In the genomic region with DNA sequence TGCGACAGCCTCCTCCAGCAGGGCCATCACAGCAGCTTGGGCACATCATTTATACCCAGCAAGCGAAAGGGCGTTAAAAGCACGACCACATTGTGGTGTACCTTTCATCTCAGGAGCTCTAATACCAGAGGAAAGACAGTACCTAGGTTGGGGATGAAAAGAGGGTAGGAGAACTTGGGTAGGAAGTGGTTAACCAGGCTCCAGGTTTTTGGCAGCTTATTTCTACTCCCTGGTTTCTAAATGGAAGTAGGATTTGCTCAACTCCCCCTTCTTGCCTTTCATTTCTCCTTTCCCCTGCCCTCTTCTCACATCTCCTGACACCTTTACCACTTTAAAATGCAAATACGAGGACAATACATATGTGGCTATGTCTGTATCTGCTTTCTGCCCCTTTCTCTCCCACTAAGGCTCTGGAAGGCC, we compare ENCODE assay signal across 23 cellular contexts. TPM values are rescaled to one million over a fixed set of nuclear protein-coding genes. Genes with fewer than 3 reads are reported as not detected.
DNase-seq lines count a peak whose midpoint lies in the region; ATAC-seq lines count a peak whose summit lies in the region.
"Had no signal": no experiment of that assay in that cellular context is flagged by ENCODE, and none has a peak within 500 bp of the region (broad histone marks: within the 10 kb centered on the region; RNA-seq: fewer than 3 reads in every experiment).

No MANE protein-coding gene starts in this region.

- no peak overlapping the region for H3K4me2 ChIP-seq in Karpas-422 (ENCODE audit: low read depth, low read length, poor library complexity, severe bottlenecking)

- H3K9me3 ChIP-seq in Karpas-422 (ENCODE audit: low read length): peaks cover 20% of the 10 kb centered on the region

- H4K20me1 ChIP-seq in Karpas-422 (ENCODE audit: insufficient read depth, low read depth, low read length): no peaks in the 10 kb centered on the region

- H3K36me3 Mint-ChIP-seq in activated CD4-positive, alpha-beta T cell treated with anti-CD3 and anti-CD28 coated beads, Interleukin-2, amount 10 ng/mL, durations not matched to agents 7 days and 5 days (ENCODE audit: low read depth): peaks cover 10% of the 10 kb centered on the region
- H3K36me3 Mint-ChIP-seq in activated CD4-positive, alpha-beta T cell treated with anti-CD3 and anti-CD28 coated beads for 36 hours (ENCODE audit: low read depth): peaks cover 2% of the 10 kb centered on the region
- peaks cover 14% of the 10 kb centered on the region for H3K36me3 Mint-ChIP-seq in activated naive CD8-positive, alpha-beta T cell treated with anti-CD3 and anti-CD28 coated beads, Interleukin-2, amount 50 U/mL, for 24 hours (ENCODE audit: low read depth)
- H3K36me3 Mint-ChIP-seq in stimulated activated memory B cell treated with anti-CD40 and anti-IgM and Interleukin-4, amounts not matched to agents 10 μg/mL and 1 μg/mL and 100 μg/mL, for 72 hours: peaks cover 19% of the 10 kb centered on the region

- no peak overlapping the region for H3K27ac ChIP-seq in Karpas-422 (ENCODE audit: low read length)
- H3K27ac ChIP-seq: 22Rv1, RWPE1 had no signal

- POLR2A ChIA-PET in activated CD4-positive, alpha-beta T cell treated with anti-CD3 and anti-CD28 coated beads, Interleukin-2, amount 10 ng/mL, durations not matched to agents 7 days and 5 days (lab: Charles Lee): interaction anchor here (0.7 kb wide), 1 partner anchor 113 kb away, joined by 3 read pairs; no protein-coding TSS in a partner anchor
- POLR2A ChIA-PET in activated CD4-positive, alpha-beta T cell treated with anti-CD3 and anti-CD28 coated beads for 36 hours (lab: Charles Lee): no interaction called here

- H3K4me1 ChIP-seq in Karpas-422 (ENCODE audit: low read length): peaks cover 4% of the 10 kb centered on the region

- CTCF ChIA-PET in activated CD4-positive, alpha-beta T cell treated with anti-CD3 and anti-CD28 coated beads, Interleukin-2, amount 10 ng/mL, durations not matched to agents 7 days and 5 days (lab: Charles Lee): interaction anchor here (1.5 kb wide), 1 partner anchor 16 kb away, joined by 4 read pairs; no protein-coding TSS in a partner anchor
- CTCF ChIA-PET in activated CD4-positive, alpha-beta T cell treated with anti-CD3 and anti-CD28 coated beads for 36 hours (lab: Charles Lee): interaction anchor here (1.5 kb wide), 1 partner anchor 357 kb away, joined by 6 read pairs; no protein-coding TSS in a partner anchor

- H3K4me1 Mint-ChIP-seq in activated CD4-positive, alpha-beta T cell treated with anti-CD3 and anti-CD28 coated beads, Interleukin-2, amount 10 ng/mL, durations not matched to agents 7 days and 5 days: peaks cover 13% of the 10 kb centered on the region
- H3K4me1 Mint-ChIP-seq in activated CD4-positive, alpha-beta T cell treated with anti-CD3 and anti-CD28 coated beads for 36 hours: peaks cover 2% of the 10 kb centered on the region
- peaks cover 9% of the 10 kb centered on the region for H3K4me1 Mint-ChIP-seq in activated naive CD8-positive, alpha-beta T cell treated with anti-CD3 and anti-CD28 coated beads, Interleukin-2, amount 50 U/mL, for 24 hours
- peaks cover 29% of the 10 kb centered on the region for H3K4me1 Mint-ChIP-seq in stimulated activated memory B cell treated with anti-CD40 and anti-IgM and Interleukin-4, amounts not matched to agents 10 μg/mL and 1 μg/mL and 100 μg/mL, for 72 hours

- in situ Hi-C loops in KBM-7 (cut with MboI; ENCODE audit: low pct_unique_long_range_greater_than_20kb, low sequenced_read_pairs): no loop called here

- H3K27ac Mint-ChIP-seq in activated CD4-positive, alpha-beta T cell treated with anti-CD3 and anti-CD28 coated beads, Interleukin-2, amount 10 ng/mL, durations not matched to agents 7 days and 5 days: no peak overlapping the region
- H3K27ac Mint-ChIP-seq in activated CD4-positive, alpha-beta T cell treated with anti-CD3 and anti-CD28 coated beads for 36 hours: no peak overlapping the region
- H3K27ac Mint-ChIP-seq in activated naive CD8-positive, alpha-beta T cell treated with anti-CD3 and anti-CD28 coated beads, Interleukin-2, amount 50 U/mL, for 24 hours: no peak overlapping the region
- peak overlapping the region; percentile 70 for H3K27ac Mint-ChIP-seq in stimulated activated memory B cell treated with anti-CD40 and anti-IgM and Interleukin-4, amounts not matched to agents 10 μg/mL and 1 μg/mL and 100 μg/mL, for 72 hours

- H3K4me3 ChIP-seq in Karpas-422 (ENCODE audit: low read length): no peak overlapping the region

- ATAC-seq in activated CD4-positive, alpha-beta T cell treated with anti-CD3 and anti-CD28 coated beads for 36 hours: no peak
- ATAC-seq in activated naive CD8-positive, alpha-beta T cell treated with anti-CD3 and anti-CD28 coated beads, Interleukin-2, amount 50 U/mL, for 24 hours: peak; percentile 46
- peak; percentile 60 for ATAC-seq in stimulated activated memory B cell treated with anti-CD40 and anti-IgM and Interleukin-4, amounts not matched to agents 10 μg/mL and 1 μg/mL and 100 μg/mL, for 72 hours
- ATAC-seq: HepG2, PC-3, SK-N-SH treated with all-trans-retinoic acid at 6 μM for 48 hours had no signal

- peaks cover 8% of the 10 kb centered on the region for H3K27me3 Mint-ChIP-seq in activated CD4-positive, alpha-beta T cell treated with anti-CD3 and anti-CD28 coated beads, Interleukin-2, amount 10 ng/mL, durations not matched to agents 7 days and 5 days
- no peaks in the 10 kb centered on the region for H3K27me3 Mint-ChIP-seq in activated CD4-positive, alpha-beta T cell treated with anti-CD3 and anti-CD28 coated beads for 36 hours
- H3K27me3 Mint-ChIP-seq in activated naive CD8-positive, alpha-beta T cell treated with anti-CD3 and anti-CD28 coated beads, Interleukin-2, amount 50 U/mL, for 24 hours: no peaks in the 10 kb centered on the region
- H3K27me3 Mint-ChIP-seq in stimulated activated memory B cell treated with anti-CD40 and anti-IgM and Interleukin-4, amounts not matched to agents 10 μg/mL and 1 μg/mL and 100 μg/mL, for 72 hours: no peaks in the 10 kb centered on the region

- H3K9me2 ChIP-seq in Karpas-422 (replicated peaks; ENCODE audit: insufficient read depth, low read length): no peaks in the 10 kb centered on the region

- DNase-seq in activated CD4-positive, alpha-beta T cell treated with anti-CD3 and anti-CD28 coated beads, Interleukin-2, amount 10 ng/mL, durations not matched to agents 7 days and 5 days: peak; percentile 27
- no peak for DNase-seq in activated CD4-positive, alpha-beta T cell treated with anti-CD3 and anti-CD28 coated beads for 36 hours
- DNase-seq in Karpas-422 (peak; percentile 12), NCI-H2171 treated with DMSO at 0.1 percent for 48 hours (lab: John Stamatoyannopoulos, UW) (no peak), KBM-7 (no peak), OCI-M2 (lab: John Stamatoyannopoulos, UW; ENCODE audit: unreplicated experiment) (no peak)
- no peak for DNase-seq in activated naive CD8-positive, alpha-beta T cell treated with anti-CD3 and anti-CD28 coated beads, Interleukin-2, amount 50 U/mL, for 24 hours
- DNase-seq: GDM1; NCI-H1092 treated with DMSO at 0.1 percent for 48 hours; NCI-H146; NCI-H2029 treated with DMSO at 0.1 percent for 48 hours; NCI-H2171; NCI-H446 treated with DMSO at 0.1 percent for 48 hours; NK-92 treated with Interleukin-12 subunit alpha and Interleukin-12 subunit beta, amount 100 ng/mL, for 24 hours; PC-3; SIG-M5 had no signal

- intact Hi-C loops in activated CD4-positive, alpha-beta T cell treated with anti-CD3 and anti-CD28 coated beads for 36 hours (cut with DNase I, micrococcal nuclease): no loop called here

- no peak overlapping the region for H3K9ac ChIP-seq in Karpas-422 (ENCODE audit: low read length)

- no peaks in the 10 kb centered on the region for H3K36me3 ChIP-seq in Karpas-422 (ENCODE audit: insufficient read depth, low read length)

- peaks cover 5% of the 10 kb centered on the region; the same call in 1 of the 2 replicates for H3K27me3 ChIP-seq in Karpas-422 (ENCODE audit: low read length)

- no peak overlapping the region for H2AFZ ChIP-seq in Karpas-422 (ENCODE audit: low read length)

- no peak overlapping the region for H3K4me3 Mint-ChIP-seq in activated CD4-positive, alpha-beta T cell treated with anti-CD3 and anti-CD28 coated beads, Interleukin-2, amount 10 ng/mL, durations not matched to agents 7 days and 5 days
- H3K4me3 Mint-ChIP-seq in activated CD4-positive, alpha-beta T cell treated with anti-CD3 and anti-CD28 coated beads for 36 hours: no peak overlapping the region
- no peak overlapping the region for H3K4me3 Mint-ChIP-seq in activated naive CD8-positive, alpha-beta T cell treated with anti-CD3 and anti-CD28 coated beads, Interleukin-2, amount 50 U/mL, for 24 hours
- no peak overlapping the region for H3K4me3 Mint-ChIP-seq in stimulated activated memory B cell treated with anti-CD40 and anti-IgM and Interleukin-4, amounts not matched to agents 10 μg/mL and 1 μg/mL and 100 μg/mL, for 72 hours

- no peaks in the 10 kb centered on the region for H3K79me2 ChIP-seq in Karpas-422 (ENCODE audit: low read length)

- peaks cover 21% of the 10 kb centered on the region for H3K9me3 Mint-ChIP-seq in activated CD4-positive, alpha-beta T cell treated with anti-CD3 and anti-CD28 coated beads, Interleukin-2, amount 10 ng/mL, durations not matched to agents 7 days and 5 days
- peaks cover 10% of the 10 kb centered on the region for H3K9me3 Mint-ChIP-seq in activated CD4-positive, alpha-beta T cell treated with anti-CD3 and anti-CD28 coated beads for 36 hours (ENCODE audit: low read depth)
- H3K9me3 Mint-ChIP-seq in activated naive CD8-positive, alpha-beta T cell treated with anti-CD3 and anti-CD28 coated beads, Interleukin-2, amount 50 U/mL, for 24 hours: peaks cover 25% of the 10 kb centered on the region
- H3K9me3 Mint-ChIP-seq in stimulated activated memory B cell treated with anti-CD40 and anti-IgM and Interleukin-4, amounts not matched to agents 10 μg/mL and 1 μg/mL and 100 μg/mL, for 72 hours: peaks cover 14% of the 10 kb centered on the region

RNA-seq across cellular contexts. Expression of gene FAM177B, which starts 30.2 kb away (rescaled TPM):
- under 1 TPM in 1 of 2 experiments, not detected in 1; 0.60 TPM for total RNA-seq in activated CD4-positive, alpha-beta T cell treated with anti-CD3 and anti-CD28 coated beads, Interleukin-2, amount 10 ng/mL, durations not matched to agents 7 days and 5 days
- not detected for total RNA-seq in activated CD4-positive, alpha-beta T cell treated with anti-CD3 and anti-CD28 coated beads for 36 hours
- not detected in 2 replicates for total RNA-seq in Karpas-422 (2014; rRNA removed; shearing (Covaris generic); ENCODE audit: low replicate concordance)
- total RNA-seq: Daoy, HepG2, MCF 10A, PC-3 had no signal

RNA-seq across cellular contexts. Expression of gene DISP1, which starts 47.7 kb away (rescaled TPM):
- 1 to 10 TPM; 2.3 to 2.9 TPM for total RNA-seq in activated CD4-positive, alpha-beta T cell treated with anti-CD3 and anti-CD28 coated beads, Interleukin-2, amount 10 ng/mL, durations not matched to agents 7 days and 5 days
- total RNA-seq in activated CD4-positive, alpha-beta T cell treated with anti-CD3 and anti-CD28 coated beads for 36 hours: 1 to 10 TPM in 1 of 2 experiments, under 1 TPM in 1; 0.98 to 1.9 TPM
- 0.18 and 1.2 TPM in 2 replicates for total RNA-seq in Karpas-422 (2014; rRNA removed; shearing (Covaris generic); ENCODE audit: low replicate concordance)

RNA-seq across cellular contexts. Expression of gene BROX, which starts 54.8 kb away (rescaled TPM):
- total RNA-seq in activated CD4-positive, alpha-beta T cell treated with anti-CD3 and anti-CD28 coated beads, Interleukin-2, amount 10 ng/mL, durations not matched to agents 7 days and 5 days: 10 to 100 TPM; 55.5 to 64.1 TPM
- total RNA-seq in activated CD4-positive, alpha-beta T cell treated with anti-CD3 and anti-CD28 coated beads for 36 hours: 10 to 100 TPM; 37.5 to 42.9 TPM
- 15.3 and 26.8 TPM in 2 replicates for total RNA-seq in Karpas-422 (2014; rRNA removed; shearing (Covaris generic); ENCODE audit: low replicate concordance)

RNA-seq across cellular contexts. Expression of gene AIDA, which starts 54.9 kb away (rescaled TPM):
- total RNA-seq in activated CD4-positive, alpha-beta T cell treated with anti-CD3 and anti-CD28 coated beads, Interleukin-2, amount 10 ng/mL, durations not matched to agents 7 days and 5 days: 10 to 100 TPM; 69.7 to 81.1 TPM
- 10 to 100 TPM; 60.1 to 70.7 TPM for total RNA-seq in activated CD4-positive, alpha-beta T cell treated with anti-CD3 and anti-CD28 coated beads for 36 hours
- total RNA-seq in Karpas-422 (2014; rRNA removed; shearing (Covaris generic); ENCODE audit: low replicate concordance): 13.3 and 26.4 TPM in 2 replicates

Comparison
In these comparisons a context has a peak if more than half of its experiments do, and no peak if none do; other contexts are left out.
1. DNase-seq: peak in activated CD4-positive, alpha-beta T cell treated with anti-CD3 and anti-CD28 coated beads, Interleukin-2, amount 10 ng/mL, durations not matched to agents 7 days and 5 days (single experiment) and Karpas-422 (single experiment); none in activated CD4-positive, alpha-beta T cell treated with anti-CD3 and anti-CD28 coated beads for 36 hours (single experiment), activated naive CD8-positive, alpha-beta T cell treated with anti-CD3 and anti-CD28 coated beads, Interleukin-2, amount 50 U/mL, for 24 hours (single experiment), NCI-H2171 treated with DMSO at 0.1 percent for 48 hours (single experiment), KBM-7 (single experiment) and OCI-M2 (single experiment).